In the genomic region with DNA sequence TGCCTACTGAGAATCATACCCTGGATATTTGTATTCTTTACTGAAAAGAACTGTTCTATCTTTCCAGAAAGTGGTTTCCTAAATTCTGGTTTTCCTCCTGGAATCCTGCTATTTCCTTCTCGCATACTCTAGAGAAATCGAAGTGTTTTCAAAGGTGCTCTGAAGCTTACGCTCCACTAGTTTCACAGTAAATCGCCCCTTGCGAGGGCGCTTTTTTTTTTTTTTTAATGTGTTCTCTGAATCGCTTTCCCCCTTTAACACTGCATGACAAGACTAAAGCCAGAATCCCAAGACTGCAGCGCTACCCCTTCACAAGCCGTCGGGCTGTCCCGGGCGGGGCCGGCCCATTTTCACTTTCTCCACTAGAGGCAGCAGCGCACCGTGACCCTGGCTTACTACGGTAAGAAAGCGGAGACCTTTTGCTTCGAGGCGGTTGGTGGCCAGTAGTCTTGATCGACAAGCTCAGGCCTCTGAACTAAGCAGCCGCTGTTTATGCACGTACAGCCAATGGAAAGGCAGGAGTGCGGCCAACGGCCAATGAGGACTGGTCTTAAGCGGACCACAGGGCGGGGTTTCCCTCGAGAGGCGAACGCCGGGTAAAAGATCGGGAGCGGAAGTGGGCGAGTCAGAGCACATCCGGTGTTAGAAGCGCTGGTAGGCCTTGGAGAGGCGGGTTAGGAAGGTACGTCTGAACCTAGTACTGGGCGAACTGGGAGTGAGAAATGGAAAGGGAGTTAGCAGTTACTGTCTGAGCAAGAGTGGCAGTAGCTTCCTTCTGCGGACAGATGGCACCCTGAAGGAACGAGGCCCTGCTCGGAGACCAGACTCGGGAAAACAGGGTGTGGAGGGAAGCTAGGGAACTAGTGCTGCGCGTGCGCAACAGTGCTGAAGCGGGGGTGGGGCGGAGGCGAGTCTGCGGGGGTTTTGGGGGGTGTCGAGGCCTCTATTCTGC, we compare ENCODE assay signal across 1 cellular context.
TF ChIP-seq lines count a peak whose summit lies in the region.

A gene with protein sequence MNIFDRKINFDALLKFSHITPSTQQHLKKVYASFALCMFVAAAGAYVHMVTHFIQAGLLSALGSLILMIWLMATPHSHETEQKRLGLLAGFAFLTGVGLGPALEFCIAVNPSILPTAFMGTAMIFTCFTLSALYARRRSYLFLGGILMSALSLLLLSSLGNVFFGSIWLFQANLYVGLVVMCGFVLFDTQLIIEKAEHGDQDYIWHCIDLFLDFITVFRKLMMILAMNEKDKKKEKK (plus strand): TSS at position 628 of the 952 bp plus-strand sequence. CDS start 10,937 bp downstream, outside the sequence.

TF ChIP-seq in GM12878, 131 proteins besides CTCF, POLR2A, EP300 and RAD21 (continued from another document and continues in another):
- TF ChIP-seq, protein P1, sequence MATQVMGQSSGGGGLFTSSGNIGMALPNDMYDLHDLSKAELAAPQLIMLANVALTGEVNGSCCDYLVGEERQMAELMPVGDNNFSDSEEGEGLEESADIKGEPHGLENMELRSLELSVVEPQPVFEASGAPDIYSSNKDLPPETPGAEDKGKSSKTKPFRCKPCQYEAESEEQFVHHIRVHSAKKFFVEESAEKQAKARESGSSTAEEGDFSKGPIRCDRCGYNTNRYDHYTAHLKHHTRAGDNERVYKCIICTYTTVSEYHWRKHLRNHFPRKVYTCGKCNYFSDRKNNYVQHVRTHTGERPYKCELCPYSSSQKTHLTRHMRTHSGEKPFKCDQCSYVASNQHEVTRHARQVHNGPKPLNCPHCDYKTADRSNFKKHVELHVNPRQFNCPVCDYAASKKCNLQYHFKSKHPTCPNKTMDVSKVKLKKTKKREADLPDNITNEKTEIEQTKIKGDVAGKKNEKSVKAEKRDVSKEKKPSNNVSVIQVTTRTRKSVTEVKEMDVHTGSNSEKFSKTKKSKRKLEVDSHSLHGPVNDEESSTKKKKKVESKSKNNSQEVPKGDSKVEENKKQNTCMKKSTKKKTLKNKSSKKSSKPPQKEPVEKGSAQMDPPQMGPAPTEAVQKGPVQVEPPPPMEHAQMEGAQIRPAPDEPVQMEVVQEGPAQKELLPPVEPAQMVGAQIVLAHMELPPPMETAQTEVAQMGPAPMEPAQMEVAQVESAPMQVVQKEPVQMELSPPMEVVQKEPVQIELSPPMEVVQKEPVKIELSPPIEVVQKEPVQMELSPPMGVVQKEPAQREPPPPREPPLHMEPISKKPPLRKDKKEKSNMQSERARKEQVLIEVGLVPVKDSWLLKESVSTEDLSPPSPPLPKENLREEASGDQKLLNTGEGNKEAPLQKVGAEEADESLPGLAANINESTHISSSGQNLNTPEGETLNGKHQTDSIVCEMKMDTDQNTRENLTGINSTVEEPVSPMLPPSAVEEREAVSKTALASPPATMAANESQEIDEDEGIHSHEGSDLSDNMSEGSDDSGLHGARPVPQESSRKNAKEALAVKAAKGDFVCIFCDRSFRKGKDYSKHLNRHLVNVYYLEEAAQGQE (IDR thresholded peaks at IDR 0.05; ENCODE audit: low read depth, low read length): peak; percentile 64
- peak; percentile 100 for TF ChIP-seq TAF1 (IDR thresholded peaks at IDR 0.05; ENCODE audit: borderline replicate concordance, low read depth, low read length)
- TF ChIP-seq YY1 (IDR thresholded peaks at IDR 0.05; ENCODE audit: low read depth, low read length): peak; percentile 56; the same call in 1 of the 2 replicates
- peak; percentile 75; the same call in 1 of the 2 replicates for TF ChIP-seq SPI1 (IDR thresholded peaks at IDR 0.05; ENCODE audit: borderline replicate concordance, insufficient read depth, low read depth, low read length)
- no peak for TF ChIP-seq KAT2A (conservative IDR thresholded peaks at IDR 0.05; ENCODE audit: control insufficient read depth, low read depth, low read length)
- TF ChIP-seq BHLHE40 (IDR thresholded peaks at IDR 0.05; ENCODE audit: borderline replicate concordance in 1 of 2, low read depth in 2 of 2, low read length in 1 of 2): peak; percentile 21 to 39; a peak in 2 of 4 replicates
- peak; percentile 93 for TF ChIP-seq SP1 (IDR thresholded peaks at IDR 0.05; ENCODE audit: low read depth, low read length)
- TF ChIP-seq LARP7 (IDR thresholded peaks at IDR 0.05): peak; percentile 74; the same call in 1 of the 2 replicates
- TF ChIP-seq, protein P2, sequence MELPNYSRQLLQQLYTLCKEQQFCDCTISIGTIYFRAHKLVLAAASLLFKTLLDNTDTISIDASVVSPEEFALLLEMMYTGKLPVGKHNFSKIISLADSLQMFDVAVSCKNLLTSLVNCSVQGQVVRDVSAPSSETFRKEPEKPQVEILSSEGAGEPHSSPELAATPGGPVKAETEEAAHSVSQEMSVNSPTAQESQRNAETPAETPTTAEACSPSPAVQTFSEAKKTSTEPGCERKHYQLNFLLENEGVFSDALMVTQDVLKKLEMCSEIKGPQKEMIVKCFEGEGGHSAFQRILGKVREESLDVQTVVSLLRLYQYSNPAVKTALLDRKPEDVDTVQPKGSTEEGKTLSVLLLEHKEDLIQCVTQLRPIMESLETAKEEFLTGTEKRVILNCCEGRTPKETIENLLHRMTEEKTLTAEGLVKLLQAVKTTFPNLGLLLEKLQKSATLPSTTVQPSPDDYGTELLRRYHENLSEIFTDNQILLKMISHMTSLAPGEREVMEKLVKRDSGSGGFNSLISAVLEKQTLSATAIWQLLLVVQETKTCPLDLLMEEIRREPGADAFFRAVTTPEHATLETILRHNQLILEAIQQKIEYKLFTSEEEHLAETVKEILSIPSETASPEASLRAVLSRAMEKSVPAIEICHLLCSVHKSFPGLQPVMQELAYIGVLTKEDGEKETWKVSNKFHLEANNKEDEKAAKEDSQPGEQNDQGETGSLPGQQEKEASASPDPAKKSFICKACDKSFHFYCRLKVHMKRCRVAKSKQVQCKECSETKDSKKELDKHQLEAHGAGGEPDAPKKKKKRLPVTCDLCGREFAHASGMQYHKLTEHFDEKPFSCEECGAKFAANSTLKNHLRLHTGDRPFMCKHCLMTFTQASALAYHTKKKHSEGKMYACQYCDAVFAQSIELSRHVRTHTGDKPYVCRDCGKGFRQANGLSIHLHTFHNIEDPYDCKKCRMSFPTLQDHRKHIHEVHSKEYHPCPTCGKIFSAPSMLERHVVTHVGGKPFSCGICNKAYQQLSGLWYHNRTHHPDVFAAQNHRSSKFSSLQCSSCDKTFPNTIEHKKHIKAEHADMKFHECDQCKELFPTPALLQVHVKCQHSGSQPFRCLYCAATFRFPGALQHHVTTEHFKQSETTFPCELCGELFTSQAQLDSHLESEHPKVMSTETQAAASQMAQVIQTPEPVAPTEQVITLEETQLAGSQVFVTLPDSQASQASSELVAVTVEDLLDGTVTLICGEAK (IDR thresholded peaks at IDR 0.05; ENCODE audit: borderline replicate concordance): peak; percentile 95
- TF ChIP-seq CHD4 (IDR thresholded peaks at IDR 0.05): no peak
- TF ChIP-seq, protein P3, sequence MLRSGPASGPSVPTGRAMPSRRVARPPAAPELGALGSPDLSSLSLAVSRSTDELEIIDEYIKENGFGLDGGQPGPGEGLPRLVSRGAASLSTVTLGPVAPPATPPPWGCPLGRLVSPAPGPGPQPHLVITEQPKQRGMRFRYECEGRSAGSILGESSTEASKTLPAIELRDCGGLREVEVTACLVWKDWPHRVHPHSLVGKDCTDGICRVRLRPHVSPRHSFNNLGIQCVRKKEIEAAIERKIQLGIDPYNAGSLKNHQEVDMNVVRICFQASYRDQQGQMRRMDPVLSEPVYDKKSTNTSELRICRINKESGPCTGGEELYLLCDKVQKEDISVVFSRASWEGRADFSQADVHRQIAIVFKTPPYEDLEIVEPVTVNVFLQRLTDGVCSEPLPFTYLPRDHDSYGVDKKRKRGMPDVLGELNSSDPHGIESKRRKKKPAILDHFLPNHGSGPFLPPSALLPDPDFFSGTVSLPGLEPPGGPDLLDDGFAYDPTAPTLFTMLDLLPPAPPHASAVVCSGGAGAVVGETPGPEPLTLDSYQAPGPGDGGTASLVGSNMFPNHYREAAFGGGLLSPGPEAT (IDR thresholded peaks at IDR 0.05; ENCODE audit: low read depth): peak; percentile 88
- TF ChIP-seq SMC3 (IDR thresholded peaks at IDR 0.05; ENCODE audit: borderline replicate concordance, low read length): peak; percentile 57; the same call in 1 of the 2 replicates
- no peak for TF ChIP-seq HDAC2 (IDR thresholded peaks at IDR 0.05)
- TF ChIP-seq CREB1 (IDR thresholded peaks at IDR 0.05; ENCODE audit: low read depth): peak; percentile 64; the same call in 1 of the 2 replicates
- peak; percentile 96 for TF ChIP-seq CBFB (IDR thresholded peaks at IDR 0.05; ENCODE audit: low read depth)
- TF ChIP-seq RCOR1 (conservative IDR thresholded peaks at IDR 0.05; ENCODE audit: low read depth, low read length): no peak
- TF ChIP-seq, protein P4, sequence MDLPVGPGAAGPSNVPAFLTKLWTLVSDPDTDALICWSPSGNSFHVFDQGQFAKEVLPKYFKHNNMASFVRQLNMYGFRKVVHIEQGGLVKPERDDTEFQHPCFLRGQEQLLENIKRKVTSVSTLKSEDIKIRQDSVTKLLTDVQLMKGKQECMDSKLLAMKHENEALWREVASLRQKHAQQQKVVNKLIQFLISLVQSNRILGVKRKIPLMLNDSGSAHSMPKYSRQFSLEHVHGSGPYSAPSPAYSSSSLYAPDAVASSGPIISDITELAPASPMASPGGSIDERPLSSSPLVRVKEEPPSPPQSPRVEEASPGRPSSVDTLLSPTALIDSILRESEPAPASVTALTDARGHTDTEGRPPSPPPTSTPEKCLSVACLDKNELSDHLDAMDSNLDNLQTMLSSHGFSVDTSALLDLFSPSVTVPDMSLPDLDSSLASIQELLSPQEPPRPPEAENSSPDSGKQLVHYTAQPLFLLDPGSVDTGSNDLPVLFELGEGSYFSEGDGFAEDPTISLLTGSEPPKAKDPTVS (IDR thresholded peaks at IDR 0.05; ENCODE audit: low read depth, low read length): peak; percentile 27; the same call in 1 of the 2 replicates
- peak; percentile 90 for TF ChIP-seq FOXK2 (IDR thresholded peaks at IDR 0.05)
- TF ChIP-seq NRF1 (conservative IDR thresholded peaks at IDR 0.05; ENCODE audit: low read depth, low read length): peak; percentile 77
- peak; percentile 38; the same call in 1 of the 2 replicates for TF ChIP-seq BACH1 (IDR thresholded peaks at IDR 0.05; ENCODE audit: borderline replicate concordance)
- TF ChIP-seq, protein P5, sequence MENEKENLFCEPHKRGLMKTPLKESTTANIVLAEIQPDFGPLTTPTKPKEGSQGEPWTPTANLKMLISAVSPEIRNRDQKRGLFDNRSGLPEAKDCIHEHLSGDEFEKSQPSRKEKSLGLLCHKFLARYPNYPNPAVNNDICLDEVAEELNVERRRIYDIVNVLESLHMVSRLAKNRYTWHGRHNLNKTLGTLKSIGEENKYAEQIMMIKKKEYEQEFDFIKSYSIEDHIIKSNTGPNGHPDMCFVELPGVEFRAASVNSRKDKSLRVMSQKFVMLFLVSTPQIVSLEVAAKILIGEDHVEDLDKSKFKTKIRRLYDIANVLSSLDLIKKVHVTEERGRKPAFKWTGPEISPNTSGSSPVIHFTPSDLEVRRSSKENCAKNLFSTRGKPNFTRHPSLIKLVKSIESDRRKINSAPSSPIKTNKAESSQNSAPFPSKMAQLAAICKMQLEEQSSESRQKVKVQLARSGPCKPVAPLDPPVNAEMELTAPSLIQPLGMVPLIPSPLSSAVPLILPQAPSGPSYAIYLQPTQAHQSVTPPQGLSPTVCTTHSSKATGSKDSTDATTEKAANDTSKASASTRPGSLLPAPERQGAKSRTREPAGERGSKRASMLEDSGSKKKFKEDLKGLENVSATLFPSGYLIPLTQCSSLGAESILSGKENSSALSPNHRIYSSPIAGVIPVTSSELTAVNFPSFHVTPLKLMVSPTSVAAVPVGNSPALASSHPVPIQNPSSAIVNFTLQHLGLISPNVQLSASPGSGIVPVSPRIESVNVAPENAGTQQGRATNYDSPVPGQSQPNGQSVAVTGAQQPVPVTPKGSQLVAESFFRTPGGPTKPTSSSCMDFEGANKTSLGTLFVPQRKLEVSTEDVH (IDR thresholded peaks at IDR 0.05; ENCODE audit: low read depth, partially characterized antibody): peak; percentile 66
- peak; percentile 76; the same call in 1 of the 2 replicates for TF ChIP-seq SIN3A (IDR thresholded peaks at IDR 0.05; ENCODE audit: low read depth, low read length)
- TF ChIP-seq, protein P6, sequence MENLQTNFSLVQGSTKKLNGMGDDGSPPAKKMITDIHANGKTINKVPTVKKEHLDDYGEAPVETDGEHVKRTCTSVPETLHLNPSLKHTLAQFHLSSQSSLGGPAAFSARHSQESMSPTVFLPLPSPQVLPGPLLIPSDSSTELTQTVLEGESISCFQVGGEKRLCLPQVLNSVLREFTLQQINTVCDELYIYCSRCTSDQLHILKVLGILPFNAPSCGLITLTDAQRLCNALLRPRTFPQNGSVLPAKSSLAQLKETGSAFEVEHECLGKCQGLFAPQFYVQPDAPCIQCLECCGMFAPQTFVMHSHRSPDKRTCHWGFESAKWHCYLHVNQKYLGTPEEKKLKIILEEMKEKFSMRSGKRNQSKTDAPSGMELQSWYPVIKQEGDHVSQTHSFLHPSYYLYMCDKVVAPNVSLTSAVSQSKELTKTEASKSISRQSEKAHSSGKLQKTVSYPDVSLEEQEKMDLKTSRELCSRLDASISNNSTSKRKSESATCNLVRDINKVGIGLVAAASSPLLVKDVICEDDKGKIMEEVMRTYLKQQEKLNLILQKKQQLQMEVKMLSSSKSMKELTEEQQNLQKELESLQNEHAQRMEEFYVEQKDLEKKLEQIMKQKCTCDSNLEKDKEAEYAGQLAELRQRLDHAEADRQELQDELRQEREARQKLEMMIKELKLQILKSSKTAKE (IDR thresholded peaks at IDR 0.05; ENCODE audit: low read depth, poor library complexity, severe bottlenecking): no peak
- TF ChIP-seq, protein P7, sequence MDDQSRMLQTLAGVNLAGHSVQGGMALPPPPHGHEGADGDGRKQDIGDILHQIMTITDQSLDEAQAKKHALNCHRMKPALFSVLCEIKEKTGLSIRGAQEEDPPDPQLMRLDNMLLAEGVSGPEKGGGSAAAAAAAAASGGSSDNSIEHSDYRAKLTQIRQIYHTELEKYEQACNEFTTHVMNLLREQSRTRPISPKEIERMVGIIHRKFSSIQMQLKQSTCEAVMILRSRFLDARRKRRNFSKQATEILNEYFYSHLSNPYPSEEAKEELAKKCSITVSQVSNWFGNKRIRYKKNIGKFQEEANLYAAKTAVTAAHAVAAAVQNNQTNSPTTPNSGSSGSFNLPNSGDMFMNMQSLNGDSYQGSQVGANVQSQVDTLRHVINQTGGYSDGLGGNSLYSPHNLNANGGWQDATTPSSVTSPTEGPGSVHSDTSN (IDR thresholded peaks at IDR 0.05; ENCODE audit: insufficient replicate concordance, low read depth, low read length): peak; percentile 84
- TF ChIP-seq TCF12 (IDR thresholded peaks at IDR 0.05; ENCODE audit: low read depth, low read length): peak; percentile 84; the same call in 1 of the 2 replicates
- peak; percentile 85 for TF ChIP-seq RFX5 (IDR thresholded peaks at IDR 0.05; ENCODE audit: low read depth, low read length)
- TF ChIP-seq CHD2 (IDR thresholded peaks at IDR 0.05; ENCODE audit: borderline replicate concordance, low read depth, low read length): peak; percentile 82
- no peak for TF ChIP-seq STAT3 (IDR thresholded peaks at IDR 0.05; ENCODE audit: low read depth, low read length)
- TF ChIP-seq SIX5 (IDR thresholded peaks at IDR 0.05; ENCODE audit: low read depth, low read length, severe bottlenecking): peak; percentile 2
- peak; percentile 57; the same call in 1 of the 2 replicates for TF ChIP-seq ZBED1 (IDR thresholded peaks at IDR 0.05; ENCODE audit: borderline replicate concordance)
- TF ChIP-seq JUNB (IDR thresholded peaks at IDR 0.05): no peak
- TF ChIP-seq PML (IDR thresholded peaks at IDR 0.05; ENCODE audit: low read length): peak; percentile 99
- TF ChIP-seq JUND (IDR thresholded peaks at IDR 0.05; ENCODE audit: low read depth, low read length): no peak
